Comparison of ENCODE assay signal across 26 cellular contexts in genomic region chr2:195642677-195643063, GRCh38. TPM values are rescaled to one million over a fixed set of nuclear protein-coding genes. Genes with fewer than 3 reads are reported as not detected.
DNase-seq lines count a peak whose midpoint lies in the region; ATAC-seq and TF ChIP-seq lines count a peak whose summit lies in the region.
"Had no signal": no experiment of that assay in that cellular context is flagged by ENCODE, and none has a peak within 500 bp of the region (broad histone marks: within the 10 kb centered on the region; RNA-seq: fewer than 3 reads in every experiment).

No MANE protein-coding gene starts in this region.

- H3K27me3 ChIP-seq in left lung, result no peaks in the 10 kb centered on the region
- H3K27me3 ChIP-seq in upper lobe of left lung, result no peaks in the 10 kb centered on the region
- H3K27me3 ChIP-seq: heart right ventricle had no signal

- peak; percentile 73 for DNase-seq in DMS79 (lab: John Stamatoyannopoulos, UW)
- no peak for DNase-seq in left lung
- no peak for DNase-seq in upper lobe of left lung
- DNase-seq in substantia nigra (lab: John Stamatoyannopoulos, UW), result no peak
- DNase-seq: activated CD4-positive, alpha-beta T cell treated with anti-CD3 and anti-CD28 coated beads for 1 hour; activated CD8-positive, alpha-beta memory T cell treated with anti-CD3 and anti-CD28 coated beads for 24 hours; activated effector memory CD4-positive, alpha-beta T cell treated with anti-CD3 and anti-CD28 coated beads, Interleukin-2, amount 50 U/mL, for 16 hours; activated naive CD8-positive, alpha-beta T cell treated with anti-CD3 and anti-CD28 coated beads for 36 hours; aorta; esophagus squamous epithelium; foreskin melanocyte; heart right ventricle; KG1; midbrain; naive thymus-derived CD8-positive, alpha-beta T cell; NCI-H524; NK-92 treated with Interleukin-12 subunit alpha and Interleukin-12 subunit beta, amount 100 ng/mL, for 24 hours; PC-3; T-helper 17 cell had no signal

- ATAC-seq in HG03571 (IDR thresholded peaks at IDR 0.05; ENCODE audit: unreplicated experiment), result peak; percentile 48
- ATAC-seq in left lung, result peak; percentile 83
- peak; percentile 46 to 85 for ATAC-seq in upper lobe of left lung (ENCODE audit: low FRiP score in 2 of 2)
- ATAC-seq in GM18870 (IDR thresholded peaks at IDR 0.05; ENCODE audit: unreplicated experiment), result no peak
- no peak for ATAC-seq in activated CD4-positive, CD25-positive, alpha-beta regulatory T cell treated with anti-CD3 and anti-CD28 coated beads, Interleukin-2, amount 50 U/mL, for 24 hours
- ATAC-seq: naive thymus-derived CD8-positive, alpha-beta T cell; PC-3; Right ventricle myocardium inferior; SK-N-SH treated with all-trans-retinoic acid at 6 μM for 48 hours; T-helper 17 cell had no signal

- TF ChIP-seq POLR2A in upper lobe of left lung (IDR thresholded peaks at IDR 0.05), result no peak

- H3K9me3 ChIP-seq in left lung, result no peaks in the 10 kb centered on the region
- H3K9me3 ChIP-seq in upper lobe of left lung, result no peaks in the 10 kb centered on the region
- H3K9me3 ChIP-seq: esophagus squamous epithelium, HAP-1, heart right ventricle had no signal

- H3K4me1 ChIP-seq in left lung (peaks cover 0 to 16% of the 10 kb centered on the region in 2 donors), upper lobe of left lung (peaks cover 0 to 24% (median 7%) of the 10 kb centered on the region in 4 donors)
- H3K4me1 ChIP-seq: HAP-1 had no signal

- no peak for TF ChIP-seq EP300 in upper lobe of left lung (IDR thresholded peaks at IDR 0.05)

- TF ChIP-seq CTCF in left lung (IDR thresholded peaks at IDR 0.05) (no peak), upper lobe of left lung (IDR thresholded peaks at IDR 0.05) (no peak)

- no peak overlapping the region for H3K27ac ChIP-seq in left lung
- H3K27ac ChIP-seq in upper lobe of left lung, result peak overlapping the region in 2 of 4 donors; percentile 3 to 12
- no peak overlapping the region for H3K27ac ChIP-seq in substantia nigra (ENCODE audit: low read depth, low read length, poor library complexity, severe bottlenecking)
- H3K27ac ChIP-seq: coronary artery, esophagus squamous epithelium, heart right ventricle had no signal

- intact Hi-C loops in left lung (cut with DNase I), result no loop called here

- WGBS in upper lobe of left lung, 2 donors, result 66 to 71% methylated on average over 1 of the region's 1 CpG

- no peak overlapping the region for H3K4me3 ChIP-seq in left lung
- no peak overlapping the region for H3K4me3 ChIP-seq in upper lobe of left lung
- H3K4me3 ChIP-seq: coronary artery, esophagus squamous epithelium, HAP-1, heart right ventricle had no signal

- no peaks in the 10 kb centered on the region for H3K36me3 ChIP-seq in left lung
- no peaks in the 10 kb centered on the region for H3K36me3 ChIP-seq in upper lobe of left lung
- H3K36me3 ChIP-seq: esophagus squamous epithelium, HAP-1, heart right ventricle had no signal

RNA-seq across cellular contexts. Expression of gene SLC39A10, which starts 14.4 kb away (rescaled TPM):
- total RNA-seq in left lung (10 to 100 TPM; 25.7 to 38.5 TPM), upper lobe of left lung (10 to 100 TPM in 5 of 6 donors, 1 to 10 TPM in 1; 4.3 to 29.0 (median 13.9) TPM)

Comparison
In these comparisons a context has a peak if more than half of its experiments do, and no peak if none do; other contexts are left out.
1. ATAC-seq: peak in HG03571 (single experiment), left lung (single experiment) and upper lobe of left lung (2 of 2); none in GM18870 (single experiment) and activated CD4-positive, CD25-positive, alpha-beta regulatory T cell treated with anti-CD3 and anti-CD28 coated beads, Interleukin-2, amount 50 U/mL, for 24 hours (0 of 2).